Comparison of ENCODE assay signal across 14 cellular contexts in genomic region chr1:209416009-209416408, GRCh38.
DNase-seq lines count a peak whose midpoint lies in the region; ATAC-seq and TF ChIP-seq lines count a peak whose summit lies in the region.
"Had no signal": no experiment of that assay in that cellular context is flagged by ENCODE, and none has a peak within 500 bp of the region (broad histone marks: within the 10 kb centered on the region; RNA-seq: fewer than 3 reads in every experiment).

No MANE protein-coding gene starts in this region.

- H2AFZ ChIP-seq in smooth muscle cell (ENCODE audit: low read depth): no peak overlapping the region

- H4K20me1 ChIP-seq in smooth muscle cell (ENCODE audit: low read depth): no peaks in the 10 kb centered on the region

- H3K36me3 ChIP-seq in SJCRH30 (no peaks in the 10 kb centered on the region), smooth muscle cell (ENCODE audit: low read depth) (no peaks in the 10 kb centered on the region), right lobe of liver (no peaks in the 10 kb centered on the region), left lung (no peaks in the 10 kb centered on the region), spleen (no peaks in the 10 kb centered on the region)
- H3K36me3 ChIP-seq: right atrium auricular region, stomach had no signal

- no peaks in the 10 kb centered on the region for H3F3A ChIP-seq in smooth muscle cell (ENCODE audit: low read depth)

- H3K27ac ChIP-seq in SJCRH30 (peak overlapping the region; percentile 72), foreskin keratinocyte (peak overlapping the region; percentile 91), smooth muscle cell (ENCODE audit: low read depth) (peak overlapping the region; percentile 76), right lobe of liver (no peak overlapping the region), left lung (no peak overlapping the region), spleen (no peak overlapping the region)
- H3K27ac ChIP-seq: right atrium auricular region, stomach had no signal

- H3K79me2 ChIP-seq in smooth muscle cell (ENCODE audit: low read depth): no peaks in the 10 kb centered on the region

- WGBS in smooth muscle cell (ENCODE audit: low lambda C conversion rate): 8% methylated on average over 2 of the region's 2 CpGs
- 18% methylated on average over 1 of the region's 2 CpGs for WGBS in right lobe of liver (ENCODE audit: insufficient coverage, low coverage, low lambda C conversion rate, missing lambda C conversion rate)
- 59 to 80% (median 63%) methylated on average over 2 of the region's 2 CpGs for WGBS in spleen, 5 donors

- no peak overlapping the region for H3K4me2 ChIP-seq in smooth muscle cell

- H3K9ac ChIP-seq in smooth muscle cell (ENCODE audit: low read depth): peak overlapping the region; percentile 27

- peaks cover 60% of the 10 kb centered on the region for H3K4me1 ChIP-seq in SJCRH30
- peaks cover 75% of the 10 kb centered on the region for H3K4me1 ChIP-seq in foreskin keratinocyte
- H3K4me1 ChIP-seq in smooth muscle cell (ENCODE audit: low read depth): peaks cover 22% of the 10 kb centered on the region
- H3K4me1 ChIP-seq in right lobe of liver: peaks cover 0 to 7% (median 0%) of the 10 kb centered on the region in 4 donors
- peaks cover 0 to 6% of the 10 kb centered on the region in 2 donors for H3K4me1 ChIP-seq in left lung
- H3K4me1 ChIP-seq in spleen: peaks cover 0 to 14% (median 0%) of the 10 kb centered on the region in 6 donors
- H3K4me1 ChIP-seq: right atrium auricular region, stomach had no signal

- H3K4me3 ChIP-seq in SJCRH30 (no peak overlapping the region), smooth muscle cell (no peak overlapping the region), right lobe of liver (no peak overlapping the region), left lung (no peak overlapping the region), spleen (no peak overlapping the region)
- H3K4me3 ChIP-seq: K562, right atrium auricular region, stomach had no signal

- TF ChIP-seq CTCF in foreskin keratinocyte (conservative IDR thresholded peaks at IDR 0.05) (peak; percentile 20), smooth muscle cell (IDR thresholded peaks at IDR 0.05; ENCODE audit: borderline replicate concordance, insufficient read depth, poor library complexity, severe bottlenecking) (no peak), right lobe of liver (IDR thresholded peaks at IDR 0.05) (no peak), left lung (IDR thresholded peaks at IDR 0.05) (no peak), spleen (IDR thresholded peaks at IDR 0.05 in 8 of 11, conservative IDR thresholded peaks at IDR 0.05 in 3 of 11) (no peak)

- no peaks in the 10 kb centered on the region for H3K9me3 ChIP-seq in SJCRH30 (replicated peaks)
- H3K9me3 ChIP-seq in smooth muscle cell (replicated peaks; ENCODE audit: low read depth): no peaks in the 10 kb centered on the region
- no peaks in the 10 kb centered on the region for H3K9me3 ChIP-seq in right lobe of liver
- H3K9me3 ChIP-seq in left lung: no peaks in the 10 kb centered on the region
- no peaks in the 10 kb centered on the region for H3K9me3 ChIP-seq in spleen
- H3K9me3 ChIP-seq: right atrium auricular region, stomach had no signal

- ATAC-seq in foreskin keratinocyte (peak; percentile 89), right lobe of liver (no peak), left lung (no peak)
- ATAC-seq: K562 had no signal

- H3K27me3 ChIP-seq in SJCRH30: no peaks in the 10 kb centered on the region
- H3K27me3 ChIP-seq in foreskin keratinocyte: no peaks in the 10 kb centered on the region
- no peaks in the 10 kb centered on the region for H3K27me3 ChIP-seq in smooth muscle cell (ENCODE audit: low read depth)
- H3K27me3 ChIP-seq in right lobe of liver: no peaks in the 10 kb centered on the region
- H3K27me3 ChIP-seq in left lung: no peaks in the 10 kb centered on the region
- H3K27me3 ChIP-seq in spleen (replicated peaks in 1 of 7): peaks cover 0 to 33% (median 0%) of the 10 kb centered on the region in 7 donors
- H3K27me3 ChIP-seq: right atrium auricular region had no signal

- TF ChIP-seq POLR2A in right lobe of liver (IDR thresholded peaks at IDR 0.05): no peak
- no peak for TF ChIP-seq POLR2A in spleen (IDR thresholded peaks at IDR 0.05)

- intact Hi-C loops in right lobe of liver (cut with DNase I) (no loop called here), left lung (cut with DNase I) (no loop called here), spleen (cut with DNase I; ENCODE audit: low total_unique reads) (no loop called here)

- DNase-seq in HPDE6-E6E7 (ENCODE audit: extremely low spot score) (peak; percentile 96), SJCRH30 (peak; percentile 93 to 94), foreskin keratinocyte (peak; percentile 100), smooth muscle cell (lab: John Stamatoyannopoulos, UW; ENCODE audit: unreplicated experiment) (no peak), right lobe of liver (no peak), left lung (no peak), spleen (no peak)
- DNase-seq: activated CD4-positive, alpha-beta memory T cell treated with anti-CD3 and anti-CD28 coated beads for 36 hours; activated gamma-delta T cell treated with Interleukin-2 at 50 U/mL for 16 hours; erythroblast; NCI-H2107; stomach had no signal

Comparison
In these comparisons a context has a peak if more than half of its experiments do, and no peak if none do; other contexts are left out.
1. DNase-seq: peak in HPDE6-E6E7 (single experiment), SJCRH30 (2 of 2) and foreskin keratinocyte (2 of 2); none in smooth muscle cell (single experiment), right lobe of liver (0 of 3), left lung (0 of 2) and spleen (single experiment).
2. H3K27ac ChIP-seq: peak in SJCRH30 (single experiment), foreskin keratinocyte (single experiment) and smooth muscle cell (single experiment); none in right lobe of liver (0 of 3), left lung (0 of 2) and spleen (0 of 8).